ENCODE assay signal across 1 cellular context in genomic region chr13:112729408-112729807, GRCh38.
A peak's percentile ranks its signal among the peaks of the same experiment; 100 is the strongest.
TF ChIP-seq lines count a peak whose summit lies in the region.

No MANE protein-coding gene starts in this region.

TF ChIP-seq in K562, 482 proteins besides CTCF, POLR2A, EP300 and RAD21:
- no peak for TF ChIP-seq BDP1 (IDR thresholded peaks at IDR 0.05; ENCODE audit: insufficient read depth, insufficient read length)
- TF ChIP-seq FUS (optimal IDR thresholded peaks at IDR 0.05; ENCODE audit: low read depth, low read length) = no peak
- TF ChIP-seq, protein P1, sequence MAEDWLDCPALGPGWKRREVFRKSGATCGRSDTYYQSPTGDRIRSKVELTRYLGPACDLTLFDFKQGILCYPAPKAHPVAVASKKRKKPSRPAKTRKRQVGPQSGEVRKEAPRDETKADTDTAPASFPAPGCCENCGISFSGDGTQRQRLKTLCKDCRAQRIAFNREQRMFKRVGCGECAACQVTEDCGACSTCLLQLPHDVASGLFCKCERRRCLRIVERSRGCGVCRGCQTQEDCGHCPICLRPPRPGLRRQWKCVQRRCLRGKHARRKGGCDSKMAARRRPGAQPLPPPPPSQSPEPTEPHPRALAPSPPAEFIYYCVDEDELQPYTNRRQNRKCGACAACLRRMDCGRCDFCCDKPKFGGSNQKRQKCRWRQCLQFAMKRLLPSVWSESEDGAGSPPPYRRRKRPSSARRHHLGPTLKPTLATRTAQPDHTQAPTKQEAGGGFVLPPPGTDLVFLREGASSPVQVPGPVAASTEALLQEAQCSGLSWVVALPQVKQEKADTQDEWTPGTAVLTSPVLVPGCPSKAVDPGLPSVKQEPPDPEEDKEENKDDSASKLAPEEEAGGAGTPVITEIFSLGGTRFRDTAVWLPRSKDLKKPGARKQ (CRISPR knock-in tag; IDR thresholded peaks at IDR 0.05) = 0 out of 2 replicates have a peak, but pooled peaks have one; percentile 74
- TF ChIP-seq MEF2D (tag; conservative IDR thresholded peaks at IDR 0.05; ENCODE audit: low read depth) = peak; percentile 66; the same call in 1 of the 2 replicates
- TF ChIP-seq CREB5 (CRISPR knock-in tag; IDR thresholded peaks at IDR 0.05) = no peak
- peak; percentile 83; the same call in 1 of the 2 replicates for TF ChIP-seq MEF2A (IDR thresholded peaks at IDR 0.05; ENCODE audit: control insufficient read depth, low read depth, low read length)
